In the genomic region with DNA sequence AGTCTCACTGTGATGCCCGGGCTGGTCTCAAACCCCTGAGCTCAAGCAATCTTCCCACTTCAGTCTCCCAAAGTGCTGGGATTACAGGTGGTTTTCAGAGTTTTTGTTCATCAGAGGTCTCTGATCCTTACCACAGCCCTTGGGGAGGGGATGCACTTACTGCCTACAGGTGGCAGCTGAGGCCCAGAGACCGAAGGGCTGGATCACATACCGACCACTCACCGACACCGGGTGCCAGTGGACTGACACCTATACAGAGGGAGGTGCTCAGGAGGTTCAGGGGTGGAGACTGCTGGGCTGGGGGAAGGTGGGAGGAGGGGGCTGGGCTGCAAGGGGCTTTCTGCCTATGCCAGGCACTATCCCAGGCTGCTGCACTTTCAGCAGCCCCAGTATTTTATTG, we compare ENCODE assay signal across 18 cellular contexts. TPM values are rescaled to one million over a fixed set of nuclear protein-coding genes. Genes with fewer than 3 reads are reported as not detected.
DNase-seq lines count a peak whose midpoint lies in the region; ATAC-seq and TF ChIP-seq lines count a peak whose summit lies in the region.
"Had no signal": no experiment of that assay in that cellular context is flagged by ENCODE, and none has a peak within 500 bp of the region (broad histone marks: within the 10 kb centered on the region; RNA-seq: fewer than 3 reads in every experiment).

No MANE protein-coding gene starts in this region.

- ATAC-seq in activated CD4-positive, alpha-beta T cell treated with anti-CD3 and anti-CD28 coated beads for 36 hours = peak; percentile 64
- peak; percentile 60 for ATAC-seq in naive thymus-derived CD4-positive, alpha-beta T cell
- ATAC-seq in GM21447 (IDR thresholded peaks at IDR 0.05; ENCODE audit: unreplicated experiment) = no peak
- ATAC-seq in HG03280 (IDR thresholded peaks at IDR 0.05; ENCODE audit: unreplicated experiment) = no peak
- ATAC-seq: left lobe of liver, pancreas, upper lobe of right lung had no signal

- H3K4me3 Mint-ChIP-seq in activated CD4-positive, alpha-beta T cell treated with anti-CD3 and anti-CD28 coated beads for 36 hours = no peak overlapping the region
- no peak overlapping the region for H3K4me3 Mint-ChIP-seq in naive thymus-derived CD4-positive, alpha-beta T cell
- H3K4me3 Mint-ChIP-seq in osteocyte (ENCODE audit: unreplicated experiment) = no peak overlapping the region
- H3K4me3 Mint-ChIP-seq: dendritic cell treated with granulocyte-macrophage colony-stimulating factor and Interleukin-4, amounts not matched to agents 40 ng/mL and 50 ng/mL, for 4 days had no signal

- H3K4me2 ChIP-seq in Loucy (ENCODE audit: low read depth, low read length, poor library complexity, severe bottlenecking) = no peak overlapping the region

- peak overlapping the region; percentile 97 for H3K27ac ChIP-seq in caudate nucleus (ENCODE audit: low read depth, low read length)
- H3K27ac ChIP-seq in naive thymus-derived CD4-positive, alpha-beta T cell (ENCODE audit: low read depth, low read length) = no peak overlapping the region
- H3K27ac ChIP-seq: pancreas, skin epidermis, upper lobe of right lung had no signal

- no peak overlapping the region for H2AFZ ChIP-seq in Loucy (ENCODE audit: low read length)

- H3K36me3 Mint-ChIP-seq in activated CD4-positive, alpha-beta T cell treated with anti-CD3 and anti-CD28 coated beads for 36 hours (ENCODE audit: low read depth) = no peaks in the 10 kb centered on the region
- no peaks in the 10 kb centered on the region for H3K36me3 Mint-ChIP-seq in naive thymus-derived CD4-positive, alpha-beta T cell
- H3K36me3 Mint-ChIP-seq in osteocyte (ENCODE audit: unreplicated experiment) = no peaks in the 10 kb centered on the region
- H3K36me3 Mint-ChIP-seq: IgD-negative memory B cell had no signal

- no peaks in the 10 kb centered on the region for H3K9me2 ChIP-seq in Loucy (replicated peaks; ENCODE audit: low read depth, low read length)

- DNase-seq in activated CD4-positive, alpha-beta T cell treated with anti-CD3 and anti-CD28 coated beads for 36 hours = no peak
- DNase-seq in activated CD4-positive, alpha-beta T cell treated with anti-CD3 and anti-CD28 coated beads for 1 hour = no peak
- DNase-seq in caudate nucleus (lab: John Stamatoyannopoulos, UW) = no peak
- DNase-seq in naive thymus-derived CD4-positive, alpha-beta T cell = peak in 5 of 9 donors; percentile 19 to 41 (median 32)
- no peak for DNase-seq in osteocyte (ENCODE audit: extremely low spot score, unreplicated experiment)
- DNase-seq: activated effector memory CD4-positive, alpha-beta T cell treated with anti-CD3 and anti-CD28 coated beads, Interleukin-2, amount 50 U/mL, for 16 hours; EL; NCI-H1092; pancreas; upper lobe of right lung had no signal

- POLR2A ChIA-PET in activated CD4-positive, alpha-beta T cell treated with anti-CD3 and anti-CD28 coated beads for 36 hours (lab: Charles Lee) = interaction anchor here (0.5 to 0.7 kb wide), 2 partner anchors 42 to 165 kb away, joined by 3 to 5 read pairs; no protein-coding TSS in a partner anchor
- POLR2A ChIA-PET in naive thymus-derived CD4-positive, alpha-beta T cell (lab: Charles Lee) = interaction anchor here (1.1 kb wide), 1 partner anchor 20 kb away, joined by 3 read pairs; no protein-coding TSS in a partner anchor

- no peak overlapping the region for H3K4me3 ChIP-seq in Loucy (ENCODE audit: low read length, poor library complexity, severe bottlenecking)
- H3K4me3 ChIP-seq in naive thymus-derived CD4-positive, alpha-beta T cell (ENCODE audit: low read length) = no peak overlapping the region
- H3K4me3 ChIP-seq: HAP-1, pancreas, skin epidermis, upper lobe of right lung had no signal

- 0 out of 2 replicates have a peak, but pooled peaks have one; percentile 11 for TF ChIP-seq CTCF in Loucy (conservative IDR thresholded peaks at IDR 0.05; ENCODE audit: low read length)
- no peak for TF ChIP-seq CTCF in osteocyte (IDR thresholded peaks at IDR 0.05)

- no peaks in the 10 kb centered on the region for H3F3A ChIP-seq in Loucy (ENCODE audit: low read depth)

- H3K4me1 Mint-ChIP-seq in activated CD4-positive, alpha-beta T cell treated with anti-CD3 and anti-CD28 coated beads for 36 hours = no peaks in the 10 kb centered on the region
- H3K4me1 Mint-ChIP-seq in naive thymus-derived CD4-positive, alpha-beta T cell = peaks cover 0 to 11% (median 8%) of the 10 kb centered on the region in 7 donors
- H3K4me1 Mint-ChIP-seq in osteocyte (ENCODE audit: unreplicated experiment) = peaks cover 6% of the 10 kb centered on the region

- H3K27ac Mint-ChIP-seq in activated CD4-positive, alpha-beta T cell treated with anti-CD3 and anti-CD28 coated beads for 36 hours = no peak overlapping the region
- peak overlapping the region in 2 of 9 donors; percentile 51 to 57 for H3K27ac Mint-ChIP-seq in naive thymus-derived CD4-positive, alpha-beta T cell
- no peak overlapping the region for H3K27ac Mint-ChIP-seq in osteocyte (ENCODE audit: unreplicated experiment)
- H3K27ac Mint-ChIP-seq: dendritic cell treated with granulocyte-macrophage colony-stimulating factor and Interleukin-4, amounts not matched to agents 40 ng/mL and 50 ng/mL, for 4 days; IgD-negative memory B cell had no signal

- CTCF ChIA-PET in activated CD4-positive, alpha-beta T cell treated with anti-CD3 and anti-CD28 coated beads for 36 hours (lab: Charles Lee) = interaction anchor here (0.7 to 2.6 kb wide), 6 partner anchors 16 to 108 kb away, joined by 3 to 6 read pairs (median 4); no protein-coding TSS in a partner anchor
- CTCF ChIA-PET in naive thymus-derived CD4-positive, alpha-beta T cell (lab: Charles Lee) = interaction anchor here (0.6 to 2.9 kb wide), 9 partner anchors 16 to 108 kb away, joined by 3 to 21 read pairs (median 3); a partner anchor contains a TSS

- H3K79me2 ChIP-seq in Loucy (ENCODE audit: insufficient read depth, low read length) = no peaks in the 10 kb centered on the region

- intact Hi-C loops in activated CD4-positive, alpha-beta T cell treated with anti-CD3 and anti-CD28 coated beads for 36 hours (cut with DNase I, micrococcal nuclease) = loop anchor here in 1 of 2 experiments (10.0 kb wide), 1 partner anchor 348 kb away; no protein-coding TSS in a partner anchor
- intact Hi-C loops in naive thymus-derived CD4-positive, alpha-beta T cell (cut with micrococcal nuclease) = loop anchor here in 1 of 2 donors (1.0 to 5.0 kb wide), 4 partner anchors 16 to 107 kb away; no protein-coding TSS in a partner anchor

- no peaks in the 10 kb centered on the region for H3K27me3 Mint-ChIP-seq in activated CD4-positive, alpha-beta T cell treated with anti-CD3 and anti-CD28 coated beads for 36 hours
- H3K27me3 Mint-ChIP-seq in naive thymus-derived CD4-positive, alpha-beta T cell = peaks cover 0 to 6% (median 0%) of the 10 kb centered on the region in 5 donors
- H3K27me3 Mint-ChIP-seq in osteocyte (ENCODE audit: unreplicated experiment) = no peaks in the 10 kb centered on the region

- H3K27me3 ChIP-seq in Loucy (ENCODE audit: insufficient read depth, low read length, poor library complexity, severe bottlenecking) = no peaks in the 10 kb centered on the region
- no peaks in the 10 kb centered on the region for H3K27me3 ChIP-seq in naive thymus-derived CD4-positive, alpha-beta T cell (ENCODE audit: control insufficient read depth in 2 of 2, insufficient read depth in 2 of 2, low read length in 2 of 2)
- H3K27me3 ChIP-seq: pancreas, upper lobe of right lung had no signal

- H3K9me3 ChIP-seq in Loucy (ENCODE audit: insufficient read depth, low read depth, low read length) = no peaks in the 10 kb centered on the region
- H3K9me3 ChIP-seq in naive thymus-derived CD4-positive, alpha-beta T cell (ENCODE audit: control insufficient read depth in 2 of 3, low read length in 3 of 3) = no peaks in the 10 kb centered on the region
- H3K9me3 ChIP-seq: HAP-1, pancreas, upper lobe of right lung had no signal

- H3K36me3 ChIP-seq in Loucy (ENCODE audit: insufficient read depth, low read length) = no peaks in the 10 kb centered on the region
- H3K36me3 ChIP-seq in naive thymus-derived CD4-positive, alpha-beta T cell (ENCODE audit: control insufficient read depth in 2 of 3, insufficient read depth in 3 of 3, low read length in 3 of 3) = no peaks in the 10 kb centered on the region
- H3K36me3 ChIP-seq: HAP-1, pancreas, upper lobe of right lung had no signal

- H3K4me1 ChIP-seq in Loucy (ENCODE audit: insufficient read depth, low read length, poor library complexity, severe bottlenecking) = peaks cover 3% of the 10 kb centered on the region
- no peaks in the 10 kb centered on the region for H3K4me1 ChIP-seq in naive thymus-derived CD4-positive, alpha-beta T cell (ENCODE audit: control insufficient read depth in 2 of 2, insufficient read depth in 2 of 2, low read length in 2 of 2)
- H3K4me1 ChIP-seq: pancreas had no signal

- no peaks in the 10 kb centered on the region for H4K20me1 ChIP-seq in Loucy (ENCODE audit: insufficient read depth, low read length, poor library complexity, severe bottlenecking)

- no peak overlapping the region for H3K9ac ChIP-seq in Loucy (ENCODE audit: low read depth, low read length, poor library complexity, severe bottlenecking)

- no peaks in the 10 kb centered on the region for H3K9me3 Mint-ChIP-seq in activated CD4-positive, alpha-beta T cell treated with anti-CD3 and anti-CD28 coated beads for 36 hours (ENCODE audit: low read depth)
- H3K9me3 Mint-ChIP-seq in naive thymus-derived CD4-positive, alpha-beta T cell = no peaks in the 10 kb centered on the region
- H3K9me3 Mint-ChIP-seq in osteocyte (ENCODE audit: unreplicated experiment) = no peaks in the 10 kb centered on the region
- H3K9me3 Mint-ChIP-seq: dendritic cell treated with granulocyte-macrophage colony-stimulating factor and Interleukin-4, amounts not matched to agents 40 ng/mL and 50 ng/mL, for 4 days; IgD-negative memory B cell had no signal

RNA-seq across cellular contexts. Expression of a gene that starts 19.5 kb away (rescaled TPM):
- 10 to 100 TPM; 17.1 to 20.3 TPM for total RNA-seq in activated CD4-positive, alpha-beta T cell treated with anti-CD3 and anti-CD28 coated beads for 36 hours
- total RNA-seq in naive thymus-derived CD4-positive, alpha-beta T cell = 10 to 100 TPM; 12.6 to 41.5 (median 40.4) TPM
- polyA plus RNA-seq in naive thymus-derived CD4-positive, alpha-beta T cell = 1 to 10 TPM; 4.9 to 6.9 TPM
- total RNA-seq in osteocyte = 19.4 and 21.2 TPM in 2 replicates

RNA-seq across cellular contexts. Expression of a gene that starts 41.1 kb away (rescaled TPM):
- 1,000 to 10,000 TPM; 1,975 to 2,071 TPM for total RNA-seq in activated CD4-positive, alpha-beta T cell treated with anti-CD3 and anti-CD28 coated beads for 36 hours
- 1,000 to 10,000 TPM; 1,152 to 1,744 (median 1,537) TPM for total RNA-seq in naive thymus-derived CD4-positive, alpha-beta T cell
- polyA plus RNA-seq in naive thymus-derived CD4-positive, alpha-beta T cell = 1,000 to 10,000 TPM; 1,720 to 2,133 TPM
- total RNA-seq in osteocyte = 881 and 957 TPM in 2 replicates

RNA-seq across cellular contexts. Expression of a gene that starts 53.5 kb away (rescaled TPM):
- 10 to 100 TPM; 61.5 to 90.0 TPM for total RNA-seq in activated CD4-positive, alpha-beta T cell treated with anti-CD3 and anti-CD28 coated beads for 36 hours
- total RNA-seq in naive thymus-derived CD4-positive, alpha-beta T cell = 10 to 100 TPM in 4 of 5 experiments, 1 to 10 TPM in 1; 7.8 to 28.3 (median 12.0) TPM
- polyA plus RNA-seq in naive thymus-derived CD4-positive, alpha-beta T cell = 10 to 100 TPM; 12.4 to 13.3 TPM
- total RNA-seq in osteocyte = 31.0 and 40.1 TPM in 2 replicates

Comparison
In these comparisons a context has a peak if more than half of its experiments do, and no peak if none do; other contexts are left out.
1. ATAC-seq: peak in activated CD4-positive, alpha-beta T cell treated with anti-CD3 and anti-CD28 coated beads for 36 hours (single experiment) and naive thymus-derived CD4-positive, alpha-beta T cell (single experiment); none in GM21447 (single experiment) and HG03280 (single experiment).
2. DNase-seq: peak in naive thymus-derived CD4-positive, alpha-beta T cell (5 of 9); none in activated CD4-positive, alpha-beta T cell treated with anti-CD3 and anti-CD28 coated beads for 36 hours (single experiment), activated CD4-positive, alpha-beta T cell treated with anti-CD3 and anti-CD28 coated beads for 1 hour (single experiment), caudate nucleus (0 of 61) and osteocyte (single experiment).